ENCODE assay signal across 11 cellular contexts in genomic region chr20:24918579-24919566, GRCh38. TPM values are rescaled to one million over a fixed set of nuclear protein-coding genes. Genes with fewer than 3 reads are reported as not detected.
DNase-seq lines count a peak whose midpoint lies in the region; ATAC-seq, FAIRE-seq and TF ChIP-seq lines count a peak whose summit lies in the region.
"Had no signal": no experiment of that assay in that cellular context is flagged by ENCODE, and none has a peak within 500 bp of the region (broad histone marks: within the 10 kb centered on the region; RNA-seq: fewer than 3 reads in every experiment).

No MANE protein-coding gene starts in this region.

- TF ChIP-seq CTCF in 22Rv1 (IDR thresholded peaks at IDR 0.05) = peak; percentile 59
- peak; percentile 10 for TF ChIP-seq CTCF in DOHH2 (IDR thresholded peaks at IDR 0.05; ENCODE audit: low read depth, low read length, poor library complexity, severe bottlenecking)
- no peak for TF ChIP-seq CTCF in GM12878 (IDR thresholded peaks at IDR 0.05 in 2 of 3, conservative IDR thresholded peaks at IDR 0.05 in 1 of 3; ENCODE audit: control insufficient read depth in 2 of 3, extremely low read depth in 1 of 3, insufficient read depth in 1 of 3, low read depth in 3 of 3, low read length in 3 of 3)
- no peak for TF ChIP-seq CTCF in nephron (IDR thresholded peaks at IDR 0.05; ENCODE audit: unreplicated experiment in 3 of 3)

- SMC1A ChIA-PET in GM12878 (lab: Charles Lee; ENCODE audit: uncharacterized antibody, unreplicated experiment) = interaction anchor here (0.7 to 1.0 kb wide), 4 partner anchors 21 to 250 kb away, joined by 3 read pairs; no protein-coding TSS in a partner anchor

- peak overlapping the region in 2 of 3 experiments; percentile 6 to 13 for H3K27ac Mint-ChIP-seq in nephron
- H3K27ac Mint-ChIP-seq: CD4-positive, alpha-beta T cell; stimulated activated naive B cell treated with anti-CD40 and anti-IgM and Interleukin-4, amounts not matched to agents 10 μg/mL and 1 μg/mL and 100 μg/mL, for 72 hours had no signal

- RAD21 ChIA-PET in GM12878 (lab: Charles Lee; ENCODE audit: unreplicated experiment) = interaction anchor here (1.0 kb wide), 1 partner anchor 817 kb away, joined by 4 read pairs; no protein-coding TSS in a partner anchor

- intact Hi-C loops in GM12878 (cut with micrococcal nuclease; ENCODE audit: unreplicated experiment) = loop anchor here (1.0 to 5.0 kb wide), 4 partner anchors 77 to 816 kb away; no protein-coding TSS in a partner anchor

- H3K4me3 Mint-ChIP-seq in nephron = peak overlapping the region in 2 of 3 experiments; percentile 1 to 54
- H3K4me3 Mint-ChIP-seq: CD4-positive, alpha-beta T cell; stimulated activated naive B cell treated with anti-CD40 and anti-IgM and Interleukin-4, amounts not matched to agents 10 μg/mL and 1 μg/mL and 100 μg/mL, for 72 hours had no signal

- H3K79me2 ChIP-seq in DOHH2 (ENCODE audit: control insufficient read depth, low read length) (no peaks in the 10 kb centered on the region), GM12878 (ENCODE audit: control insufficient read depth, insufficient read depth, low read length) (no peaks in the 10 kb centered on the region)

- TF ChIP-seq EP300 in GM12878 (IDR thresholded peaks at IDR 0.05; ENCODE audit: borderline replicate concordance in 1 of 2, control insufficient read depth in 1 of 2, low read depth in 2 of 2, low read length in 2 of 2) = no peak

- no peaks in the 10 kb centered on the region for H4K20me1 ChIP-seq in DOHH2 (ENCODE audit: control insufficient read depth, insufficient read depth, low read depth, low read length)
- no peaks in the 10 kb centered on the region for H4K20me1 ChIP-seq in GM12878 (ENCODE audit: control insufficient read depth, insufficient read depth)

- H3K27ac ChIP-seq in 22Rv1 (no peak overlapping the region), DOHH2 (ENCODE audit: low read depth, low read length) (no peak overlapping the region), GM12878 (ENCODE audit: control insufficient read depth, insufficient read depth) (no peak overlapping the region)
- H3K27ac ChIP-seq: ovary had no signal

- ATAC-seq in GM12878 = no peak
- ATAC-seq in HG03460 (IDR thresholded peaks at IDR 0.05; ENCODE audit: unreplicated experiment) = no peak
- ATAC-seq in HG02870 (IDR thresholded peaks at IDR 0.05; ENCODE audit: unreplicated experiment) = no peak
- no peak for ATAC-seq in HG02763 (IDR thresholded peaks at IDR 0.05; ENCODE audit: unreplicated experiment)

- peaks cover 32% of the 10 kb centered on the region for H3K4me1 Mint-ChIP-seq in nephron

- peaks cover 19% of the 10 kb centered on the region for H3K27me3 Mint-ChIP-seq in nephron (ENCODE audit: low read depth)

- BruUV-seq in GM12878 (replicated peaks; lab: Mats Ljungman, UMichigan) = no TSS peak

- H3K36me3 Mint-ChIP-seq in nephron (ENCODE audit: low read depth) = peaks cover 5% of the 10 kb centered on the region

- CTCF ChIA-PET in GM12878 (lab: Yijun Ruan, JAX) = interaction anchor here (1.3 to 2.4 kb wide), 4 partner anchors 12 to 817 kb away, joined by 3 to 16 read pairs (median 4); no protein-coding TSS in a partner anchor

- no peak overlapping the region; the same call in 1 of the 2 replicates for H3K9ac ChIP-seq in GM12878 (ENCODE audit: control insufficient read depth, insufficient read depth, low read length)

- in situ Hi-C loops in GM12878 (cut with MboI) = loop anchor here (5.0 to 25.0 kb wide), 2 partner anchors 132 to 982 kb away; no protein-coding TSS in a partner anchor

- 41% methylated on average over 17 of the region's 17 CpGs for WGBS in GM12878 (ENCODE audit: insufficient coverage, insufficient replicate concordance, low lambda C conversion rate, missing lambda C conversion rate)

- H3F3A ChIP-seq in DOHH2 (ENCODE audit: control insufficient read depth, insufficient read depth) = no peaks in the 10 kb centered on the region

- H3K27me3 ChIP-seq in DOHH2 (ENCODE audit: control insufficient read depth, low read length) (peaks cover 3% of the 10 kb centered on the region; the same call in 1 of the 2 replicates), GM12878 (replicated peaks in 1 of 2; ENCODE audit: control insufficient read depth in 2 of 2, insufficient read depth in 2 of 2, low read length in 1 of 2) (no peaks in the 10 kb centered on the region)
- H3K27me3 ChIP-seq: ovary had no signal

- peak overlapping the region; percentile 33; the same call in 1 of the 2 replicates for H2AFZ ChIP-seq in GM12878 (ENCODE audit: control insufficient read depth, low read depth, low read length)

- H3K4me1 ChIP-seq in DOHH2 (ENCODE audit: control insufficient read depth, low read length) (no peaks in the 10 kb centered on the region), GM12878 (ENCODE audit: control insufficient read depth, insufficient read depth, low read length) (peaks cover 11% of the 10 kb centered on the region)

- POLR2A ChIA-PET in GM12878 (lab: Charles Lee) = no interaction called here

- DNase-seq in GM12878 (ENCODE audit: low read depth, low spot score) (no peak), mucosa of gallbladder (ENCODE audit: low spot score) (no peak)

- TF ChIP-seq POLR2A in GM12878 (IDR thresholded peaks at IDR 0.05; ENCODE audit: low read depth, low read length) = no peak

- H3K9me2 ChIP-seq in DOHH2 (replicated peaks; ENCODE audit: control insufficient read depth, low read length) = no peaks in the 10 kb centered on the region

- H3K36me3 ChIP-seq in DOHH2 (ENCODE audit: control insufficient read depth, low read length) (no peaks in the 10 kb centered on the region), GM12878 (ENCODE audit: control insufficient read depth in 2 of 2, insufficient read depth in 2 of 2, low read length in 1 of 2) (no peaks in the 10 kb centered on the region)
- H3K36me3 ChIP-seq: ovary had no signal

- H3K9me3 Mint-ChIP-seq in nephron = peaks cover 8% of the 10 kb centered on the region
- H3K9me3 Mint-ChIP-seq: CD4-positive, alpha-beta T cell had no signal

- H3K4me2 ChIP-seq in DOHH2 (ENCODE audit: low read length) = no peak overlapping the region
- H3K4me2 ChIP-seq in GM12878 (ENCODE audit: control insufficient read depth, insufficient read depth) = peak overlapping the region; percentile 62; the same call in 1 of the 2 replicates

- H3K9me3 ChIP-seq in DOHH2 (ENCODE audit: control insufficient read depth, insufficient read depth, low read length) (no peaks in the 10 kb centered on the region), GM12878 (replicated peaks; ENCODE audit: control insufficient read depth, insufficient read depth, low read length) (no peaks in the 10 kb centered on the region; the same call in 2 of the 3 replicates)
- H3K9me3 ChIP-seq: ovary had no signal

- no peak for TF ChIP-seq RAD21 in GM12878 (IDR thresholded peaks at IDR 0.05; ENCODE audit: insufficient read depth, low read depth, low read length)

- no peak overlapping the region for H3K4me3 ChIP-seq in DOHH2 (ENCODE audit: low read length)
- no peak overlapping the region for H3K4me3 ChIP-seq in GM12878
- H3K4me3 ChIP-seq: ovary had no signal

- FAIRE-seq in GM12878 (lab: Jason Lieb, UNC) = no peak

TF ChIP-seq in GM12878, 131 proteins besides CTCF, POLR2A, EP300 and RAD21 (continues in another document):
- TF ChIP-seq YBX1 (IDR thresholded peaks at IDR 0.05) (no peak), RFX5 (IDR thresholded peaks at IDR 0.05; ENCODE audit: low read depth, low read length) (no peak), SRF (IDR thresholded peaks at IDR 0.05; ENCODE audit: low read depth in 2 of 2, low read length in 2 of 2) (no peak), SP1 (IDR thresholded peaks at IDR 0.05; ENCODE audit: low read depth, low read length) (no peak), SMAD5 (IDR thresholded peaks at IDR 0.05; ENCODE audit: low read depth) (no peak), SPI1 (IDR thresholded peaks at IDR 0.05; ENCODE audit: borderline replicate concordance, insufficient read depth, low read depth, low read length) (no peak), TARDBP (IDR thresholded peaks at IDR 0.05; ENCODE audit: borderline replicate concordance) (no peak)

RNA-seq across cellular contexts. Expression of gene CST7, which starts 30.2 kb away (rescaled TPM):
- not detected in 2 replicates for total RNA-seq in GM12878 (2013; cell fraction: nucleolus; rRNA removed)
- total RNA-seq in GM12878 (2014; rRNA removed) (not detected in 2 replicates), GM12878 (2014; rRNA removed; fragmentation: Illumina TruSeq; extraction: Trizol) (not detected in 2 replicates), GM12878 (2021) (not detected in 2 replicates), mucosa of gallbladder (4.3 TPM)
- polyA plus RNA-seq in GM12878 (2011; ENCODE audit: low read depth) = not detected
- polyA plus RNA-seq in GM12878 (2011; rRNA removed) (0.32 and 0.69 TPM in 2 replicates), GM12878 (2014; fragmentation: Illumina TruSeq; extraction: Trizol) (not detected in 2 replicates), GM12878 (2014; fragmentation: Nextera tagmentation; extraction: Ambion mirVana) (not detected), GM12878 (2014; rRNA removed) (not detected in 2 replicates), GM12878 (2016; fragmentation: Nextera tagmentation; extraction: Ambion mirVana) (not detected)
- polyA plus RNA-seq in GM12878 (2011; cell fraction: cytosol; rRNA removed) = 0.57 and 0.96 TPM in 2 replicates
- polyA plus RNA-seq in GM12878 (2011; cell fraction: nucleus; rRNA removed) = 0.20 and 0.43 TPM in 2 replicates
- polyA plus RNA-seq in GM12878 (2012) = 0.34 TPM in 1 of 2 replicates, not detected in the other
- 0.62 TPM in 1 of 2 replicates, not detected in the other for polyA minus RNA-seq in GM12878 (2011; rRNA and poly(A)+ RNA removed)
- polyA minus RNA-seq in GM12878 (2011; cell fraction: cytosol; rRNA and poly(A)+ RNA removed) = not detected in 2 replicates
- not detected in 2 replicates for polyA minus RNA-seq in GM12878 (2011; cell fraction: nucleus; rRNA and poly(A)+ RNA removed)

Comparison
In these comparisons a context has a peak if more than half of its experiments do, and no peak if none do; other contexts are left out.
1. CTCF ChIP-seq: peak in 22Rv1 (single experiment) and DOHH2 (single experiment); none in GM12878 (0 of 3) and nephron (0 of 3).